Comparison of ENCODE assay signal across 9 cellular contexts in the genomic region with DNA sequence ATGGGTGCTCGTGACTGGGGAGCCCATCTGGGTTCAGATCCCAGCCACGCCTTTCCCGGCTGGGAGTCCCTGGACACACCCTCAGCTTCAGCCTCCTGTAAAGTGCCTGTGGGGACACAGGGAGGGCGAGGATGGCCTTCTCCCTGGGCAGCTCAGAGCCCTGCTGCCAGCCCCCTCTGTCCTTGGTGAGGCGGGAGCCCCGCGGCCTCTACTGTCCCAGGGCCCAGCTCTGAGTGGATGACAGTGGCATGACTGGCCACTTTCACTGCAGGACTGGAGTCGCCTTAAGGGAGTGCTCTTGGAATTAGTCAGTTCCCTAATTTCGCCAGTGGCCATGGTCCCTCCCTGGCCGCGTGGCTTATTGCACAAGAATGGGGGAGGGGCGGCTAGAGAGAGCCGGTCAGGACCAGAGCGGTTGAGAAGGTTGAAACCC. TPM values are rescaled to one million over a fixed set of nuclear protein-coding genes. Genes with fewer than 3 reads are reported as not detected.
DNase-seq lines count a peak whose midpoint lies in the region; ATAC-seq and TF ChIP-seq lines count a peak whose summit lies in the region.
"Had no signal": no experiment of that assay in that cellular context is flagged by ENCODE, and none has a peak within 500 bp of the region (broad histone marks: within the 10 kb centered on the region; RNA-seq: fewer than 3 reads in every experiment).

No MANE protein-coding gene starts in this region.

- CTCF ChIA-PET in Caco-2 (lab: Charles Lee): no interaction called here

- H3K36me3 ChIP-seq in Caco-2 (ENCODE audit: control insufficient read depth, insufficient read depth, low read length): peaks cover 3% of the 10 kb centered on the region
- H3K36me3 ChIP-seq in RWPE2 (ENCODE audit: low read depth): peaks cover 43% of the 10 kb centered on the region

- DNase-seq in Caco-2: peak; percentile 58 to 68
- DNase-seq in RWPE2 (ENCODE audit: low spot score): no peak
- DNase-seq in fibroblast of peridontal ligament (ENCODE audit: extremely low read depth): peak; percentile 45
- peak; percentile 21 for DNase-seq in occipital lobe (lab: John Stamatoyannopoulos, UW)
- no peak for DNase-seq in activated CD4-positive, alpha-beta T cell treated with anti-CD3 and anti-CD28 coated beads, Interleukin-2, amount 50 U/mL, for 4 hours
- DNase-seq in activated CD4-positive, alpha-beta T cell treated with anti-CD3 and anti-CD28 coated beads for 1 hour: no peak
- DNase-seq: NCI-H1105 treated with DMSO at 0.1 percent for 48 hours had no signal

- no peaks in the 10 kb centered on the region for H3K9me3 ChIP-seq in Caco-2
- no peaks in the 10 kb centered on the region for H3K9me3 ChIP-seq in RWPE2 (ENCODE audit: severe bottlenecking)

- peak overlapping the region; percentile 87 for H3K27ac Mint-ChIP-seq in Caco-2 (ENCODE audit: unreplicated experiment)

- intact Hi-C loops in Caco-2 (cut with micrococcal nuclease; ENCODE audit: unreplicated experiment): no loop called here

- ATAC-seq in RWPE2 (ENCODE audit: low read depth): peak; percentile 10
- ATAC-seq in GM19023 (IDR thresholded peaks at IDR 0.05; ENCODE audit: unreplicated experiment): no peak
- no peak for ATAC-seq in GM18519 (IDR thresholded peaks at IDR 0.05; ENCODE audit: low FRiP score, unreplicated experiment)

- H3K27me3 ChIP-seq in Caco-2 (replicated peaks; ENCODE audit: control insufficient read depth, insufficient read depth, low read length): no peaks in the 10 kb centered on the region
- H3K27me3 ChIP-seq in RWPE2 (ENCODE audit: insufficient read depth, poor library complexity, severe bottlenecking): no peaks in the 10 kb centered on the region

- no peak overlapping the region for H3K4me3 ChIP-seq in Caco-2 (ENCODE audit: low read depth, low read length)
- H3K4me3 ChIP-seq in RWPE2 (ENCODE audit: severe bottlenecking): no peak overlapping the region

- no TSS peak for BruUV-seq in Caco-2 (replicated peaks; lab: Mats Ljungman, UMichigan)

- H3K4me3 Mint-ChIP-seq in Caco-2 (ENCODE audit: unreplicated experiment): peak overlapping the region; percentile 47

- H3K36me3 Mint-ChIP-seq in Caco-2 (ENCODE audit: insufficient read depth, unreplicated experiment): peaks cover 82% of the 10 kb centered on the region

- POLR2A ChIA-PET in Caco-2 (lab: Charles Lee): interaction anchor here (0.7 kb wide), 1 partner anchor 115 kb away, joined by 3 read pairs; the partner anchor contains the start of gene BAIAP2L1

- peaks cover 30% of the 10 kb centered on the region for H3K4me1 Mint-ChIP-seq in Caco-2 (ENCODE audit: low read depth, unreplicated experiment)

- H3K4me1 ChIP-seq in Caco-2: peaks cover 55% of the 10 kb centered on the region
- peaks cover 41% of the 10 kb centered on the region for H3K4me1 ChIP-seq in RWPE2 (ENCODE audit: insufficient read depth, poor library complexity, severe bottlenecking)

- TF ChIP-seq CTCF in Caco-2 (IDR thresholded peaks at IDR 0.05; ENCODE audit: insufficient read depth in 1 of 2, low read depth in 1 of 2, low read length in 1 of 2, severe bottlenecking in 1 of 2, unreplicated experiment in 1 of 2) (no peak), RWPE2 (IDR thresholded peaks at IDR 0.05; ENCODE audit: poor library complexity, severe bottlenecking) (no peak)

- no peaks in the 10 kb centered on the region for H3K9me3 Mint-ChIP-seq in Caco-2 (ENCODE audit: unreplicated experiment)

- H3K27me3 Mint-ChIP-seq in Caco-2 (ENCODE audit: insufficient read depth, unreplicated experiment): no peaks in the 10 kb centered on the region

- H3K27ac ChIP-seq in RWPE2 (ENCODE audit: poor library complexity, severe bottlenecking): peak overlapping the region; percentile 91

RNA-seq across cellular contexts. Expression of gene BRI3, which starts 4.6 kb away (rescaled TPM):
- 197 and 224 TPM in 2 replicates for total RNA-seq in Caco-2 (2022)
- 21.4 TPM for total RNA-seq in occipital lobe

RNA-seq across cellular contexts. Expression of gene TECPR1, which starts 34.1 kb away (rescaled TPM):
- total RNA-seq in Caco-2 (2022) (19.0 and 26.4 TPM in 2 replicates), occipital lobe (41.5 TPM)

Comparison
In these comparisons a context has a peak if more than half of its experiments do, and no peak if none do; other contexts are left out.
1. DNase-seq: peak in Caco-2 (2 of 2), fibroblast of peridontal ligament (single experiment) and occipital lobe (single experiment); none in RWPE2 (single experiment), activated CD4-positive, alpha-beta T cell treated with anti-CD3 and anti-CD28 coated beads, Interleukin-2, amount 50 U/mL, for 4 hours (0 of 2) and activated CD4-positive, alpha-beta T cell treated with anti-CD3 and anti-CD28 coated beads for 1 hour (single experiment).